ENCODE assay signal across 24 cellular contexts in the genomic region with DNA sequence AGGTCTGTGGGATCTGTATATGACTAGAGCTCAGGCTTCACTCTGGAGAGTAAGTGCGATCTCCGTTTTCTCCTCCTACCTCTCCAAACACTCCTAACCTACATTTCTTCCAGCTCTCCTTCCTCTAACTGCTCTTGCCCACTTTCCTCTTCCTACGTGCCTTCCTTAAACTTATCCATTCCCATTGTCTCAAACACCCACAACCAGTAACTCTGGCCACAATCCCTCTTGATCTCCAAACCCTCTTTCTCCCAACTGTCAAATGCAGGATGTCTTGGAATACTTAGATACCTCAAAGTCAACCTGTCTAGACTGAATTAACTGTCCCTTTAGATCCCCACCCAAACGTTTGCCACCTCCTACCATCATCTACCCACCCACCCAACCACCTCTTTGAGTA.
"Had no signal": no experiment of that assay in that cellular context is flagged by ENCODE, and none has a peak within 500 bp of the region (broad histone marks: within the 10 kb centered on the region; RNA-seq: fewer than 3 reads in every experiment).

No MANE protein-coding gene starts in this region.

- H3K27ac ChIP-seq: stomach, suprapubic skin, testis, thoracic aorta, thyroid gland, tibial artery, tibial nerve, transverse colon, upper lobe of left lung, upper lobe of right lung, uterus, vagina had no signal

- H3K27me3 ChIP-seq: stomach, suprapubic skin, testis, thyroid gland, tibial artery, tibial nerve, transverse colon, upper lobe of left lung, upper lobe of right lung, uterus, vagina had no signal

- H3K36me3 ChIP-seq: stomach, suprapubic skin, thoracic aorta, thyroid gland, tibial artery, tibial nerve, transverse colon, upper lobe of left lung, upper lobe of right lung, uterus, vagina had no signal

- DNase-seq: stimulated activated CD4-positive, alpha-beta T cell treated with anti-CD3 and anti-CD28 coated beads, Interleukin-2, amount 100 ng/mL, for 48 hours; stimulated activated CD4-positive, alpha-beta T cell treated with anti-CD3 and anti-CD28 coated beads, Interleukin-4, amount 100 ng/mL, for 1 hour; stimulated activated CD4-positive, alpha-beta T cell treated with anti-CD3 and anti-CD28 coated beads, Interleukin-4, amount 100 ng/mL, for 24 hours; stimulated activated CD4-positive, alpha-beta T cell treated with anti-CD3 and anti-CD28 coated beads, Interleukin-4, amount 100 ng/mL, for 4 hours; stimulated activated CD8-positive, alpha-beta memory T cell treated with anti-CD3 and anti-CD28 coated beads, Interleukin-4, amount 100 ng/mL, for 48 hours; stimulated activated naive B cell treated with anti-CD40 and anti-IgM and Interleukin-4, amounts not matched to agents 10 μg/mL and 1 μg/mL and 100 μg/mL, for 72 hours; stimulated activated naive CD4-positive, alpha-beta T cell; stimulated activated naive CD4-positive, alpha-beta T cell treated with Interleukin-2 at 50 U/mL for 16 hours; stimulated activated naive CD8-positive, alpha-beta T cell treated with anti-CD3 and anti-CD28 coated beads, Interleukin-15, amount 100 ng/mL, for 72 hours; stimulated activated naive CD8-positive, alpha-beta T cell treated with anti-CD3 and anti-CD28 coated beads, Interleukin-15, Interleukin-2, amounts not matched to agents 100 U/mL and 50 U/mL, for 24 hours; stomach; substantia nigra; testis; thyroid gland; tibial artery; transverse colon; trophoblast cell; upper lobe of left lung; upper lobe of right lung; uterus had no signal

- H3K9me3 ChIP-seq: stomach, suprapubic skin, testis, thoracic aorta, thyroid gland, tibial artery, tibial nerve, transverse colon, upper lobe of left lung, upper lobe of right lung, uterus, vagina had no signal

- H3K4me3 ChIP-seq: stomach, suprapubic skin, testis, thoracic aorta, thyroid gland, tibial artery, tibial nerve, transverse colon, upper lobe of left lung, upper lobe of right lung, uterus, vagina had no signal

- H3K4me1 ChIP-seq: stomach, suprapubic skin, testis, thyroid gland, tibial artery, transverse colon, upper lobe of left lung, upper lobe of right lung, uterus, vagina had no signal
